8 cellular contexts compared by ENCODE assay signal in genomic region chr4:75672461-75673026, GRCh38. TPM values are rescaled to one million over a fixed set of nuclear protein-coding genes. Genes with fewer than 3 reads are reported as not detected.
DNase-seq lines count a peak whose midpoint lies in the region; ATAC-seq and TF ChIP-seq lines count a peak whose summit lies in the region.

No MANE protein-coding gene starts in this region.

- 0 to 1% (median 0%) methylated on average over 36 to 44 of the region's 44 CpGs for WGBS in heart left ventricle, 4 donors

- intact Hi-C loops in heart left ventricle (cut with DNase I): loop anchor here in 9 of 10 donors (1.0 to 10.0 kb wide), 6 partner anchors 50 to 172 kb away; partner anchors contain the start of genes USO1 (in 9 of the 9), RCHY1 (in 2 of the 9) and THAP6 (in 2 of the 9)

- H3K4me1 ChIP-seq in heart left ventricle: peaks cover 0 to 55% (median 34%) of the 10 kb centered on the region in 12 donors

- TF ChIP-seq POLR2A in heart left ventricle (IDR thresholded peaks at IDR 0.05): no peak

- H3K27me3 Mint-ChIP-seq in activated naive CD8-positive, alpha-beta T cell: no peaks in the 10 kb centered on the region
- no peaks in the 10 kb centered on the region for H3K27me3 Mint-ChIP-seq in type B pancreatic cell

- ATAC-seq in GM21447 (IDR thresholded peaks at IDR 0.05; ENCODE audit: unreplicated experiment): peak; percentile 25
- ATAC-seq in SK-N-SH treated with all-trans-retinoic acid at 6 μM for 48 hours: peak; percentile 45
- peak; percentile 12 to 46 (median 34) for ATAC-seq in heart left ventricle

- H3K27ac Mint-ChIP-seq in activated naive CD8-positive, alpha-beta T cell: peak overlapping the region; percentile 99
- H3K27ac Mint-ChIP-seq in type B pancreatic cell: peak overlapping the region; percentile 99

- H3K27ac ChIP-seq in heart left ventricle: peak overlapping the region; percentile 75 to 99 (median 96)

- H3K27me3 ChIP-seq in heart left ventricle: no peaks in the 10 kb centered on the region

- DNase-seq in DMS79 treated with DMSO at 0.1 percent for 48 hours (lab: John Stamatoyannopoulos, UW) (peak; percentile 36), HuH-7 (ENCODE audit: low spot score) (peak; percentile 31), heart left ventricle (peak; percentile 68 to 85 (median 73)), pons (ENCODE audit: low spot score) (peak; percentile 49), type B pancreatic cell (ENCODE audit: extremely low spot score, unreplicated experiment) (peak; percentile 76)

- H3K9me3 Mint-ChIP-seq in activated naive CD8-positive, alpha-beta T cell (ENCODE audit: low read depth): no peaks in the 10 kb centered on the region
- no peaks in the 10 kb centered on the region for H3K9me3 Mint-ChIP-seq in type B pancreatic cell

- no peaks in the 10 kb centered on the region for H3K9me3 ChIP-seq in heart left ventricle

- no peaks in the 10 kb centered on the region for H3K36me3 ChIP-seq in heart left ventricle

- peak overlapping the region; percentile 98 for H3K4me3 Mint-ChIP-seq in activated naive CD8-positive, alpha-beta T cell
- H3K4me3 Mint-ChIP-seq in type B pancreatic cell: peak overlapping the region; percentile 99

- TF ChIP-seq CTCF in heart left ventricle (IDR thresholded peaks at IDR 0.05): no peak
- no peak for TF ChIP-seq CTCF in type B pancreatic cell (conservative IDR thresholded peaks at IDR 0.05)

- peaks cover 48% of the 10 kb centered on the region for H3K4me1 Mint-ChIP-seq in activated naive CD8-positive, alpha-beta T cell (ENCODE audit: low read depth)
- H3K4me1 Mint-ChIP-seq in type B pancreatic cell (ENCODE audit: unreplicated experiment): peaks cover 41% of the 10 kb centered on the region

- peak overlapping the region; percentile 74 to 100 (median 83) for H3K4me3 ChIP-seq in heart left ventricle

- H3K36me3 Mint-ChIP-seq in activated naive CD8-positive, alpha-beta T cell: no peaks in the 10 kb centered on the region
- no peaks in the 10 kb centered on the region for H3K36me3 Mint-ChIP-seq in type B pancreatic cell

TF ChIP-seq in SK-N-SH treated with all-trans-retinoic acid at 6 μM for 48 hours, 23 proteins besides CTCF, POLR2A, EP300 and RAD21:
- TF ChIP-seq OSR1 (CRISPR knock-in tag; IDR thresholded peaks at IDR 0.05) (no peak), ZFP3 (CRISPR knock-in tag; IDR thresholded peaks at IDR 0.05) (no peak), ARNTL (CRISPR knock-in tag; IDR thresholded peaks at IDR 0.05; ENCODE audit: borderline replicate concordance, low read depth) (no peak), ZNF8 (CRISPR knock-in tag; IDR thresholded peaks at IDR 0.05) (no peak), CSDC2 (CRISPR knock-in tag; IDR thresholded peaks at IDR 0.05) (no peak), ZNF70 (CRISPR knock-in tag; IDR thresholded peaks at IDR 0.05) (no peak), ISL1 (CRISPR knock-in tag; IDR thresholded peaks at IDR 0.05) (no peak), CSRNP3 (CRISPR knock-in tag; IDR thresholded peaks at IDR 0.05) (no peak), ESRRG (CRISPR knock-in tag; IDR thresholded peaks at IDR 0.05) (no peak), ZFP30 (CRISPR knock-in tag; IDR thresholded peaks at IDR 0.05) (no peak), TCF4 (CRISPR knock-in tag; IDR thresholded peaks at IDR 0.05; ENCODE audit: borderline replicate concordance) (no peak; the same call in 1 of the 2 replicates), PPARA (CRISPR knock-in tag; IDR thresholded peaks at IDR 0.05; ENCODE audit: borderline replicate concordance) (no peak), RARB (CRISPR knock-in tag; IDR thresholded peaks at IDR 0.05) (no peak), BACH2 (CRISPR knock-in tag; IDR thresholded peaks at IDR 0.05; ENCODE audit: borderline replicate concordance) (no peak), GLIS3 (CRISPR knock-in tag; IDR thresholded peaks at IDR 0.05) (no peak), SNAI2 (CRISPR knock-in tag; IDR thresholded peaks at IDR 0.05) (no peak), ZNF565 (CRISPR knock-in tag; conservative IDR thresholded peaks at IDR 0.05; ENCODE audit: low read depth) (no peak), PATZ1 (CRISPR knock-in tag; IDR thresholded peaks at IDR 0.05; ENCODE audit: borderline replicate concordance) (no peak)
- TF ChIP-seq, protein P1, sequence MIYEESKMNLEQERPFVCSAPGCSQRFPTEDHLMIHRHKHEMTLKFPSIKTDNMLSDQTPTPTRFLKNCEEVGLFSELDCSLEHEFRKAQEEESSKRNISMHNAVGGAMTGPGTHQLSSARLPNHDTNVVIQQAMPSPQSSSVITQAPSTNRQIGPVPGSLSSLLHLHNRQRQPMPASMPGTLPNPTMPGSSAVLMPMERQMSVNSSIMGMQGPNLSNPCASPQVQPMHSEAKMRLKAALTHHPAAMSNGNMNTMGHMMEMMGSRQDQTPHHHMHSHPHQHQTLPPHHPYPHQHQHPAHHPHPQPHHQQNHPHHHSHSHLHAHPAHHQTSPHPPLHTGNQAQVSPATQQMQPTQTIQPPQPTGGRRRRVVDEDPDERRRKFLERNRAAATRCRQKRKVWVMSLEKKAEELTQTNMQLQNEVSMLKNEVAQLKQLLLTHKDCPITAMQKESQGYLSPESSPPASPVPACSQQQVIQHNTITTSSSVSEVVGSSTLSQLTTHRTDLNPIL (CRISPR knock-in tag; IDR thresholded peaks at IDR 0.05; ENCODE audit: low read depth): no peak
- TF ChIP-seq, protein P2, sequence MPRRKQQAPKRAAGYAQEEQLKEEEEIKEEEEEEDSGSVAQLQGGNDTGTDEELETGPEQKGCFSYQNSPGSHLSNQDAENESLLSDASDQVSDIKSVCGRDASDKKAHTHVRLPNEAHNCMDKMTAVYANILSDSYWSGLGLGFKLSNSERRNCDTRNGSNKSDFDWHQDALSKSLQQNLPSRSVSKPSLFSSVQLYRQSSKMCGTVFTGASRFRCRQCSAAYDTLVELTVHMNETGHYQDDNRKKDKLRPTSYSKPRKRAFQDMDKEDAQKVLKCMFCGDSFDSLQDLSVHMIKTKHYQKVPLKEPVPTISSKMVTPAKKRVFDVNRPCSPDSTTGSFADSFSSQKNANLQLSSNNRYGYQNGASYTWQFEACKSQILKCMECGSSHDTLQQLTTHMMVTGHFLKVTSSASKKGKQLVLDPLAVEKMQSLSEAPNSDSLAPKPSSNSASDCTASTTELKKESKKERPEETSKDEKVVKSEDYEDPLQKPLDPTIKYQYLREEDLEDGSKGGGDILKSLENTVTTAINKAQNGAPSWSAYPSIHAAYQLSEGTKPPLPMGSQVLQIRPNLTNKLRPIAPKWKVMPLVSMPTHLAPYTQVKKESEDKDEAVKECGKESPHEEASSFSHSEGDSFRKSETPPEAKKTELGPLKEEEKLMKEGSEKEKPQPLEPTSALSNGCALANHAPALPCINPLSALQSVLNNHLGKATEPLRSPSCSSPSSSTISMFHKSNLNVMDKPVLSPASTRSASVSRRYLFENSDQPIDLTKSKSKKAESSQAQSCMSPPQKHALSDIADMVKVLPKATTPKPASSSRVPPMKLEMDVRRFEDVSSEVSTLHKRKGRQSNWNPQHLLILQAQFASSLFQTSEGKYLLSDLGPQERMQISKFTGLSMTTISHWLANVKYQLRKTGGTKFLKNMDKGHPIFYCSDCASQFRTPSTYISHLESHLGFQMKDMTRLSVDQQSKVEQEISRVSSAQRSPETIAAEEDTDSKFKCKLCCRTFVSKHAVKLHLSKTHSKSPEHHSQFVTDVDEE (CRISPR knock-in tag; IDR thresholded peaks at IDR 0.05): no peak
TF ChIP-seq in SK-N-SH treated with all-trans-retinoic acid at 6 μM for 48 hours: peak in this region for 0.

RNA-seq across cellular contexts. Expression of gene G3BP2, which starts 0.7 kb away (rescaled TPM):
- total RNA-seq in heart left ventricle (100 to 1,000 TPM in 2 of 9 donors, 10 to 100 TPM in 7; 70.8 to 126 (median 87.6) TPM), type B pancreatic cell (ENCODE audit: low replicate concordance) (129 and 133 TPM in 2 replicates)
- 10 to 100 TPM; 13.0 to 57.4 TPM for polyA plus RNA-seq in heart left ventricle

RNA-seq across cellular contexts. Expression of gene CDKL2, which starts 42.2 kb away (rescaled TPM):
- total RNA-seq in heart left ventricle (1 to 10 TPM in 1 of 9 donors, under 1 TPM in 4, not detected in 4; 0.19 to 1.1 (median 0.83) TPM), type B pancreatic cell (ENCODE audit: low replicate concordance) (0.71 and 2.6 TPM in 2 replicates)
- under 1 TPM in 1 of 2 donors, not detected in 1; 0.04 TPM for polyA plus RNA-seq in heart left ventricle

RNA-seq across cellular contexts. Expression of gene USO1, which starts 51.8 kb away (rescaled TPM):
- total RNA-seq in heart left ventricle (10 to 100 TPM; 71.8 to 87.1 (median 77.3) TPM), type B pancreatic cell (ENCODE audit: low replicate concordance) (55.4 and 63.7 TPM in 2 replicates)
- polyA plus RNA-seq in heart left ventricle: 10 to 100 TPM; 28.6 to 70.0 TPM

Comparison
In these comparisons a context has a peak if more than half of its experiments do, and no peak if none do; other contexts are left out.
1. Peak in every context shown above with its lines: DNase-seq, ATAC-seq, H3K4me3 ChIP-seq and H3K27ac ChIP-seq.